2 cellular contexts compared by ENCODE assay signal in genomic region chr14:67609642-67610310, GRCh38.
TF ChIP-seq lines count a peak whose summit lies in the region.

No MANE protein-coding gene starts in this region.

TF ChIP-seq in GM23338, 12 proteins besides CTCF, POLR2A, EP300 and RAD21:
- TF ChIP-seq JUNB (IDR thresholded peaks at IDR 0.05; ENCODE audit: unreplicated experiment) (no peak), ETS1 (IDR thresholded peaks at IDR 0.05) (no peak), EZH2phosphoT487 (IDR thresholded peaks at IDR 0.05; ENCODE audit: unreplicated experiment) (no peak), ZNF331 (CRISPR knock-in tag; IDR thresholded peaks at IDR 0.05; ENCODE audit: low read depth) (no peak), CREB1 (CRISPR knock-in tag; IDR thresholded peaks at IDR 0.05; ENCODE audit: low read depth) (no peak), REST (IDR thresholded peaks at IDR 0.05; ENCODE audit: unreplicated experiment) (no peak), POLR2AphosphoS5 (IDR thresholded peaks at IDR 0.05; ENCODE audit: low read depth) (no peak), ZNF462 (CRISPR knock-in tag; IDR thresholded peaks at IDR 0.05) (no peak), STAT1 (IDR thresholded peaks at IDR 0.05; ENCODE audit: unreplicated experiment) (no peak), ZNF114 (CRISPR knock-in tag; IDR thresholded peaks at IDR 0.05) (no peak), EZH2 (IDR thresholded peaks at IDR 0.05; ENCODE audit: low read depth, unreplicated experiment) (no peak), NANOG (IDR thresholded peaks at IDR 0.05; ENCODE audit: borderline replicate concordance) (no peak)

TF ChIP-seq in H1, 55 proteins besides CTCF, POLR2A, EP300 and RAD21:
- no peak for TF ChIP-seq BACH1 (IDR thresholded peaks at IDR 0.05; ENCODE audit: low read length)
- TF ChIP-seq HDAC6 (IDR thresholded peaks at IDR 0.05; ENCODE audit: low read depth, low read length), result no peak
- TF ChIP-seq ZNF274 (IDR thresholded peaks at IDR 0.05; ENCODE audit: borderline replicate concordance, extremely low read depth, low read length), result no peak
- TF ChIP-seq BCL11A (IDR thresholded peaks at IDR 0.05; ENCODE audit: low read depth in 2 of 2, low read length in 2 of 2), result no peak
- TF ChIP-seq NRF1 (IDR thresholded peaks at IDR 0.05; ENCODE audit: low read depth, low read length), result no peak
- TF ChIP-seq SP4 (IDR thresholded peaks at IDR 0.05; ENCODE audit: low read length), result no peak
- no peak for TF ChIP-seq USF2 (IDR thresholded peaks at IDR 0.05; ENCODE audit: low read length)
- TF ChIP-seq JUN (IDR thresholded peaks at IDR 0.05; ENCODE audit: low read depth, low read length), result no peak
- TF ChIP-seq MAFK (IDR thresholded peaks at IDR 0.05; ENCODE audit: low read depth, low read length), result no peak
- no peak for TF ChIP-seq POU5F1 (IDR thresholded peaks at IDR 0.05; ENCODE audit: low read depth, low read length)
- TF ChIP-seq ATF2 (IDR thresholded peaks at IDR 0.05; ENCODE audit: low read length), result no peak
- TF ChIP-seq ATF3 (IDR thresholded peaks at IDR 0.05; ENCODE audit: insufficient read depth, low read depth, low read length), result no peak
- TF ChIP-seq SP1 (IDR thresholded peaks at IDR 0.05; ENCODE audit: low read depth, low read length), result no peak
- TF ChIP-seq CBX5 (IDR thresholded peaks at IDR 0.05; ENCODE audit: low read depth, low read length), result no peak
